Comparison of ENCODE assay signal across 9 cellular contexts in genomic region chr14:57533214-57533613, GRCh38. TPM values are rescaled to one million over a fixed set of nuclear protein-coding genes. Genes with fewer than 3 reads are reported as not detected.
DNase-seq lines count a peak whose midpoint lies in the region; ATAC-seq and TF ChIP-seq lines count a peak whose summit lies in the region.
"Had no signal": no experiment of that assay in that cellular context is flagged by ENCODE, and none has a peak within 500 bp of the region (broad histone marks: within the 10 kb centered on the region; RNA-seq: fewer than 3 reads in every experiment).

No MANE protein-coding gene starts in this region.

- no peaks in the 10 kb centered on the region for H3K9me3 ChIP-seq in OCI-LY1 (ENCODE audit: low read length)

- peak; percentile 38 for DNase-seq in Daoy (ENCODE audit: low read depth)
- peak; percentile 12 for DNase-seq in foreskin melanocyte
- DNase-seq in NCI-H2196 treated with DMSO at 0.1 percent for 48 hours (lab: John Stamatoyannopoulos, UW; ENCODE audit: unreplicated experiment): no peak
- DNase-seq: naive B cell had no signal

- H3K27me3 ChIP-seq in OCI-LY1 (ENCODE audit: insufficient read depth, low read length): no peaks in the 10 kb centered on the region

- no peaks in the 10 kb centered on the region for H3K79me2 ChIP-seq in OCI-LY1 (ENCODE audit: insufficient read depth, low read length)

- H2AFZ ChIP-seq in OCI-LY1 (ENCODE audit: low read length): no peak overlapping the region

- ATAC-seq in GM19351 (IDR thresholded peaks at IDR 0.05; ENCODE audit: unreplicated experiment) (peak; percentile 63), HG03457 (IDR thresholded peaks at IDR 0.05; ENCODE audit: unreplicated experiment) (no peak), HG03571 (IDR thresholded peaks at IDR 0.05; ENCODE audit: unreplicated experiment) (no peak), GM19023 (IDR thresholded peaks at IDR 0.05; ENCODE audit: unreplicated experiment) (no peak)

- no peaks in the 10 kb centered on the region for H4K20me1 ChIP-seq in OCI-LY1 (ENCODE audit: insufficient read depth, low read length)

- H3K4me3 ChIP-seq in OCI-LY1 (ENCODE audit: low read depth, low read length, poor library complexity, severe bottlenecking): no peak overlapping the region

- no peak overlapping the region for H3K27ac ChIP-seq in OCI-LY1 (ENCODE audit: low read depth, low read length, poor library complexity, severe bottlenecking)

- H3K4me1 ChIP-seq in OCI-LY1 (ENCODE audit: insufficient read depth, low read length, severe bottlenecking): no peaks in the 10 kb centered on the region

- H3K36me3 ChIP-seq in OCI-LY1 (ENCODE audit: insufficient read depth, low read length): no peaks in the 10 kb centered on the region

- no peak overlapping the region for H3K4me2 ChIP-seq in OCI-LY1 (ENCODE audit: low read length)

- no peak overlapping the region for H3K9ac ChIP-seq in OCI-LY1 (ENCODE audit: low read length)

- no peaks in the 10 kb centered on the region for H3F3A ChIP-seq in OCI-LY1 (ENCODE audit: insufficient read depth, low read length)

- no peaks in the 10 kb centered on the region for H3K9me2 ChIP-seq in OCI-LY1 (ENCODE audit: low read depth, low read length)

- peak; percentile 57 for TF ChIP-seq CTCF in OCI-LY1 (IDR thresholded peaks at IDR 0.05; ENCODE audit: low read length)

RNA-seq across cellular contexts. Expression of gene CCDC198, which starts 39.6 kb away (rescaled TPM):
- 0.46 TPM in 1 of 2 replicates, not detected in the other for total RNA-seq in Daoy (2014; rRNA removed; shearing (Covaris generic))
